Comparison of ENCODE assay signal across 8 cellular contexts in genomic region chr1:166164995-166165660, GRCh38. TPM values are rescaled to one million over a fixed set of nuclear protein-coding genes. Genes with fewer than 3 reads are reported as not detected.
A peak's percentile ranks its signal among the peaks of the same experiment; 100 is the strongest.
DNase-seq lines count a peak whose midpoint lies in the region; ATAC-seq and TF ChIP-seq lines count a peak whose summit lies in the region.

No MANE protein-coding gene starts in this region.

- peak; percentile 60 for ATAC-seq in left ventricle myocardium superior

- peak overlapping the region; percentile 18 for H3K4me3 ChIP-seq in A673 (ENCODE audit: low read depth, low read length, poor library complexity, severe bottlenecking)
- peak overlapping the region; percentile 70 for H3K4me3 ChIP-seq in GM12864 (ENCODE audit: low read depth, low read length)
- peak overlapping the region; percentile 57; the same call in 1 of the 2 replicates for H3K4me3 ChIP-seq in Jurkat, Clone E6-1 (ENCODE audit: low read length)

- peak overlapping the region; percentile 83 for H3K4me3 Mint-ChIP-seq in activated naive CD8-positive, alpha-beta T cell

- DNase-seq in A673 (ENCODE audit: low spot score) (peak; percentile 59), GM12864 (ENCODE audit: low read depth) (no peak), left ventricle myocardium superior (peak; percentile 69), posterior cingulate gyrus (peak; percentile 21 to 94 (median 54)), NCI-H128 (lab: John Stamatoyannopoulos, UW; ENCODE audit: unreplicated experiment) (no peak)
- no peak for DNase-seq in Jurkat, Clone E6-1 (ENCODE audit: low read depth, low spot score)
- DNase-seq in activated CD4-positive, CD25-positive, alpha-beta regulatory T cell (lab: John Stamatoyannopoulos, UW) = no peak

- no peaks in the 10 kb centered on the region for H3K9me3 Mint-ChIP-seq in activated naive CD8-positive, alpha-beta T cell (ENCODE audit: low read depth)

- peaks cover 78% of the 10 kb centered on the region for H3K27me3 ChIP-seq in A673 (replicated peaks; ENCODE audit: insufficient read depth, low read depth, low read length, poor library complexity)

- H3K27ac ChIP-seq in A673 (ENCODE audit: low read depth, low read length, poor library complexity, severe bottlenecking) = no peak overlapping the region

- peaks cover 26% of the 10 kb centered on the region for H3K4me1 Mint-ChIP-seq in activated naive CD8-positive, alpha-beta T cell (ENCODE audit: low read depth)

- no peaks in the 10 kb centered on the region for H3K9me3 ChIP-seq in A673 (ENCODE audit: low read depth, low read length, poor library complexity, severe bottlenecking)

- peaks cover 21% of the 10 kb centered on the region for H3K27me3 Mint-ChIP-seq in activated naive CD8-positive, alpha-beta T cell

- H3K4me1 ChIP-seq in A673 (ENCODE audit: insufficient read depth, low read length, poor library complexity, severe bottlenecking) = peaks cover 12% of the 10 kb centered on the region

- H3K27ac Mint-ChIP-seq in activated naive CD8-positive, alpha-beta T cell = no peak overlapping the region

- no peaks in the 10 kb centered on the region for H3K36me3 ChIP-seq in A673 (ENCODE audit: insufficient read depth, low read length, poor library complexity, severe bottlenecking)

- intact Hi-C loops in A673 (cut with micrococcal nuclease; ENCODE audit: unreplicated experiment) (loop anchor here (10.0 kb wide), 1 partner anchor 240 kb away; no protein-coding TSS in a partner anchor), left ventricle myocardium superior (cut with micrococcal nuclease) (no loop called here), posterior cingulate gyrus (cut with DNase I) (no loop called here)

- peak; percentile 55 for TF ChIP-seq CTCF in A673 (conservative IDR thresholded peaks at IDR 0.05; ENCODE audit: low read depth, low read length)
- peak; percentile 23 for TF ChIP-seq CTCF in GM12864 (IDR thresholded peaks at IDR 0.05; ENCODE audit: low read depth, low read length, missing control alignments)

- no TSS peak for BruUV-seq in A673 (replicated peaks; lab: Mats Ljungman, UMichigan)

- no peaks in the 10 kb centered on the region for H3K36me3 Mint-ChIP-seq in activated naive CD8-positive, alpha-beta T cell

- POLR2A ChIA-PET in A673 (lab: Charles Lee; ENCODE audit: low non-redundant PET) = no interaction called here

- CTCF ChIA-PET in A673 (lab: Charles Lee) = interaction anchor here (1.1 kb wide), 1 partner anchor 241 kb away, joined by 3 read pairs; no protein-coding TSS in a partner anchor

RNA-seq across cellular contexts. Expression of gene FAM78B, which starts 1.7 kb away (rescaled TPM):
- total RNA-seq in A673 (2021) (0.24 and 0.50 TPM in 2 replicates), left ventricle myocardium superior (3.8 TPM)
- polyA plus RNA-seq in Jurkat, Clone E6-1 (2012; ENCODE audit: insufficient read depth, insufficient read length) = 7.4 TPM

Comparison
In these comparisons a context has a peak if more than half of its experiments do, and no peak if none do; other contexts are left out.
1. DNase-seq: peak in A673 (single experiment), left ventricle myocardium superior (single experiment) and posterior cingulate gyrus (10 of 10); none in GM12864 (single experiment), Jurkat, Clone E6-1 (single experiment), NCI-H128 (single experiment) and activated CD4-positive, CD25-positive, alpha-beta regulatory T cell (0 of 4).
2. H3K4me3 ChIP-seq: peak in every context shown above with its lines; median percentile 70 in GM12864; 57 in Jurkat, Clone E6-1; 18 in A673.